In the genomic region with DNA sequence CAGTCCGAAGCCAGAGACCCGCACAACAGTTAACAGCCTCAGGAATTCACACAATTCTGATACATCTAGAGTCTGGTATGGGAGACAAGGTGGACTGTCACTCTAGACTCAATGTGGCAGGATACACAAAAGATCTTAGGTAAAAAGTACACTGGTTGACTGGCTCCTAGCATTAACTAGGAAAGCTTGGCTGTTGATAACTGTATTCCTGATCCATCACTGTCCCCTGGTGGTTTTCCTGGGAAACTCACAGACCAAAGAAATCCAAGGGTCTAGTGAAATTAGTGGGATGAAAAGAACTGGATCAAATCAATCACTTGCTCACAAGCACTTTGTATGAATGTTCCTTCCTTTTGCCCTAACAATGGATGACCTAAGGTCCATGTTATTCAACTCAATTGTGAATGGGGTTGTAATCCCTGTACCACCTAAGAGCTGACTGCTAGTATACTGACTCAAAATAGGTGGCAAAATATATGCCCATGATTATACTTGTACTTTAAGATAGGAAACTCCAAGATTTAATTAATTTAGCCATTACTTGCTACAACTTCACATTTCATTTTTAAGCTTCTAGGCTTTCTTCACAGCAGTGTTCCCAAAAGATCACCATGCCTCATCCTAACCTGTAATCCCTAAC, we compare ENCODE assay signal across 8 cellular contexts. TPM values are rescaled to one million over a fixed set of nuclear protein-coding genes. Genes with fewer than 3 reads are reported as not detected.
A peak's percentile ranks its signal among the peaks of the same experiment; 100 is the strongest.
DNase-seq lines count a peak whose midpoint lies in the region; ATAC-seq and TF ChIP-seq lines count a peak whose summit lies in the region.

No MANE protein-coding gene starts in this region.

- H3K9ac ChIP-seq in GM23248 (no peak overlapping the region), fibroblast of lung (ENCODE audit: insufficient read depth, low read length) (no peak overlapping the region)

- H3K4me1 ChIP-seq in GM23248 (ENCODE audit: insufficient read depth) (peaks cover 26% of the 10 kb centered on the region), fibroblast of lung (ENCODE audit: control insufficient read depth, extremely low read depth, insufficient read depth, low read length) (peaks cover 2% of the 10 kb centered on the region), gastrocnemius medialis (peaks cover 22 to 24% of the 10 kb centered on the region in 2 donors)

- peak in 1 of 2 donors; percentile 48 for ATAC-seq in gastrocnemius medialis
- ATAC-seq in activated CD4-positive, alpha-beta T cell treated with anti-CD3 and anti-CD28 coated beads for 36 hours: no peak

- no peak for TF ChIP-seq POLR2A in gastrocnemius medialis (IDR thresholded peaks at IDR 0.05)

- no peaks in the 10 kb centered on the region for H3K27me3 Mint-ChIP-seq in activated CD4-positive, alpha-beta T cell treated with anti-CD3 and anti-CD28 coated beads for 36 hours

- H3K27ac ChIP-seq in GM23248: no peak overlapping the region
- H3K27ac ChIP-seq in fibroblast of lung (ENCODE audit: insufficient read depth, low read length): no peak overlapping the region
- no peak overlapping the region for H3K27ac ChIP-seq in gastrocnemius medialis

- no peaks in the 10 kb centered on the region for H3K9me2 ChIP-seq in GM23248 (ENCODE audit: insufficient read depth)

- in situ Hi-C loops in GM23248 (cut with MboI): loop anchor here (5.0 kb wide), 1 partner anchor 112 kb away; no protein-coding TSS in a partner anchor
- in situ Hi-C loops in gastrocnemius medialis (cut with MboI; ENCODE audit: low sequenced_read_pairs in 4 of 4): loop anchor here in 1 of 4 donors (5.0 kb wide), 1 partner anchor 117 kb away; no protein-coding TSS in a partner anchor

- H3K36me3 ChIP-seq in GM23248 (ENCODE audit: low read depth): 0 out of 2 replicates have a peak, but pooled peaks cover 3% of the 10 kb centered on the region
- peaks cover 4% of the 10 kb centered on the region for H3K36me3 ChIP-seq in fibroblast of lung (ENCODE audit: control insufficient read depth, insufficient read depth, low read length)
- peaks cover 0 to 44% of the 10 kb centered on the region in 2 donors for H3K36me3 ChIP-seq in gastrocnemius medialis

- no peak overlapping the region for H3K4me2 ChIP-seq in GM23248 (ENCODE audit: unreplicated experiment)
- no peak overlapping the region for H3K4me2 ChIP-seq in fibroblast of lung (ENCODE audit: extremely low read depth, insufficient read depth, low read length)

- H3K4me1 Mint-ChIP-seq in activated CD4-positive, alpha-beta T cell treated with anti-CD3 and anti-CD28 coated beads for 36 hours: no peaks in the 10 kb centered on the region

- H3K9me3 Mint-ChIP-seq in activated CD4-positive, alpha-beta T cell treated with anti-CD3 and anti-CD28 coated beads for 36 hours (ENCODE audit: low read depth): no peaks in the 10 kb centered on the region

- intact Hi-C loops in gastrocnemius medialis (cut with DNase I; ENCODE audit: low total_unique reads): loop anchor here (2.0 kb wide), 1 partner anchor 116 kb away; no protein-coding TSS in a partner anchor
- intact Hi-C loops in activated CD4-positive, alpha-beta T cell treated with anti-CD3 and anti-CD28 coated beads for 36 hours (cut with DNase I, micrococcal nuclease): no loop called here

- no peak overlapping the region for H3K4me3 Mint-ChIP-seq in activated CD4-positive, alpha-beta T cell treated with anti-CD3 and anti-CD28 coated beads for 36 hours

- CTCF ChIA-PET in activated CD4-positive, alpha-beta T cell treated with anti-CD3 and anti-CD28 coated beads for 36 hours (lab: Charles Lee): interaction anchor here (0.5 to 0.9 kb wide), 2 partner anchors 11 to 1006 kb away, joined by 3 to 4 read pairs; no protein-coding TSS in a partner anchor

- H3K79me2 ChIP-seq in GM23248 (ENCODE audit: insufficient read depth) (no peaks in the 10 kb centered on the region), fibroblast of lung (ENCODE audit: control insufficient read depth, insufficient read depth, low read length) (no peaks in the 10 kb centered on the region)

- POLR2A ChIA-PET in activated CD4-positive, alpha-beta T cell treated with anti-CD3 and anti-CD28 coated beads for 36 hours (lab: Charles Lee): no interaction called here

- no peak overlapping the region for H2AFZ ChIP-seq in GM23248
- no peak overlapping the region for H2AFZ ChIP-seq in fibroblast of lung (ENCODE audit: low read length)

- H3K27me3 ChIP-seq in GM23248 (replicated peaks; ENCODE audit: insufficient read depth): no peaks in the 10 kb centered on the region
- H3K27me3 ChIP-seq in fibroblast of lung (ENCODE audit: control insufficient read depth, insufficient read depth, low read length): no peaks in the 10 kb centered on the region
- no peaks in the 10 kb centered on the region for H3K27me3 ChIP-seq in gastrocnemius medialis

- no peak overlapping the region for H3K27ac Mint-ChIP-seq in activated CD4-positive, alpha-beta T cell treated with anti-CD3 and anti-CD28 coated beads for 36 hours

- H3K9me3 ChIP-seq in GM23248 (ENCODE audit: low read depth) (no peaks in the 10 kb centered on the region), fibroblast of lung (ENCODE audit: control insufficient read depth, insufficient read depth, low read depth, low read length) (no peaks in the 10 kb centered on the region), gastrocnemius medialis (no peaks in the 10 kb centered on the region)

- DNase-seq in GM23248 (peak; percentile 56), NCI-H82 treated with DMSO at 0.1 percent for 48 hours (lab: John Stamatoyannopoulos, UW; ENCODE audit: unreplicated experiment) (peak; percentile 52), fibroblast of lung (ENCODE audit: low read depth in 2 of 2) (peak in 1 of 2 donors; percentile 40), gastrocnemius medialis (no peak), NCI-H128 (lab: John Stamatoyannopoulos, UW; ENCODE audit: unreplicated experiment) (no peak), GF-D8 (lab: John Stamatoyannopoulos, UW) (no peak), HK-2 (ENCODE audit: unreplicated experiment) (no peak)
- no peak for DNase-seq in activated CD4-positive, alpha-beta T cell treated with anti-CD3 and anti-CD28 coated beads for 36 hours

- H3F3A ChIP-seq in GM23248 (ENCODE audit: insufficient read depth): peaks cover 29% of the 10 kb centered on the region

- TF ChIP-seq CTCF in fibroblast of lung (conservative IDR thresholded peaks at IDR 0.05 in 1 of 2, IDR thresholded peaks at IDR 0.05 in 1 of 2; ENCODE audit: low read depth in 1 of 2, low read length in 2 of 2): peak; percentile 61 to 71
- peak; percentile 30 to 69 (median 61) for TF ChIP-seq CTCF in gastrocnemius medialis (IDR thresholded peaks at IDR 0.05 in 4 of 5, conservative IDR thresholded peaks at IDR 0.05 in 1 of 5)

- 100% methylated on average over 2 of the region's 2 CpGs for WGBS in GM23248 (ENCODE audit: low coverage in 1 of 2, low lambda C conversion rate in 2 of 2, missing lambda C conversion rate in 2 of 2), 2 experiments

- peaks cover 19% of the 10 kb centered on the region for H3K36me3 Mint-ChIP-seq in activated CD4-positive, alpha-beta T cell treated with anti-CD3 and anti-CD28 coated beads for 36 hours (ENCODE audit: low read depth)

- no peak overlapping the region for H3K4me3 ChIP-seq in GM23248
- H3K4me3 ChIP-seq in fibroblast of lung (replicated peaks in 1 of 4; ENCODE audit: control extremely low read depth in 1 of 4, insufficient read depth in 1 of 4, low read depth in 3 of 4, low read length in 4 of 4): no peak overlapping the region
- H3K4me3 ChIP-seq in gastrocnemius medialis: no peak overlapping the region

- H4K20me1 ChIP-seq in GM23248 (ENCODE audit: insufficient read depth) (no peaks in the 10 kb centered on the region), fibroblast of lung (ENCODE audit: control insufficient read depth, extremely low read depth, insufficient read depth, low read length) (no peaks in the 10 kb centered on the region)

RNA-seq across cellular contexts. Expression of a gene that starts 14.0 kb away (rescaled TPM):
- 105 and 156 TPM in 2 replicates for total RNA-seq in GM23248 (2014; rRNA removed; shearing (Covaris generic))
- polyA plus RNA-seq in GM23248 (2016; fragmentation: Nextera tagmentation; extraction: Ambion mirVana): 95.2 and 103 TPM in 2 replicates
- total RNA-seq in fibroblast of lung: 238 and 363 TPM in 2 replicates
- 275 and 299 TPM in 2 replicates for polyA plus RNA-seq in fibroblast of lung
- 511 and 584 TPM in 2 replicates for polyA plus RNA-seq in fibroblast of lung (2012)
- polyA minus RNA-seq in fibroblast of lung (ENCODE audit: low replicate concordance): 369 and 443 TPM in 2 replicates
- 100 to 1,000 TPM in 1 of 4 donors, 10 to 100 TPM in 3; 75.9 to 176 (median 92.9) TPM for total RNA-seq in gastrocnemius medialis
- 10 to 100 TPM; 27.3 to 56.9 TPM for total RNA-seq in activated CD4-positive, alpha-beta T cell treated with anti-CD3 and anti-CD28 coated beads for 36 hours

RNA-seq across cellular contexts. Expression of a gene that starts 14.4 kb away (rescaled TPM):
- total RNA-seq in GM23248 (2014; rRNA removed; shearing (Covaris generic)): 12.3 and 22.9 TPM in 2 replicates
- polyA plus RNA-seq in GM23248 (2016; fragmentation: Nextera tagmentation; extraction: Ambion mirVana) (58.7 and 60.0 TPM in 2 replicates), fibroblast of lung (32.1 and 35.5 TPM in 2 replicates)
- total RNA-seq in fibroblast of lung (11.7 and 17.7 TPM in 2 replicates), gastrocnemius medialis (10 to 100 TPM in 3 of 4 donors, 1 to 10 TPM in 1; 9.9 to 11.6 (median 11.4) TPM)
- polyA plus RNA-seq in fibroblast of lung (2012): 16.6 and 24.9 TPM in 2 replicates
- polyA minus RNA-seq in fibroblast of lung (ENCODE audit: low replicate concordance): 1.7 and 3.4 TPM in 2 replicates
- 10 to 100 TPM; 29.5 to 35.9 TPM for total RNA-seq in activated CD4-positive, alpha-beta T cell treated with anti-CD3 and anti-CD28 coated beads for 36 hours

RNA-seq across cellular contexts. Expression of a gene that starts 53.1 kb away (rescaled TPM):
- not detected in 2 replicates for total RNA-seq in GM23248 (2014; rRNA removed; shearing (Covaris generic))
- polyA plus RNA-seq in GM23248 (2016; fragmentation: Nextera tagmentation; extraction: Ambion mirVana) (not detected in 2 replicates), fibroblast of lung (not detected in 2 replicates)
- total RNA-seq in fibroblast of lung (not detected in 2 replicates), gastrocnemius medialis (not detected)
- not detected in 2 replicates for polyA plus RNA-seq in fibroblast of lung (2012)
- not detected in 2 replicates for polyA minus RNA-seq in fibroblast of lung (ENCODE audit: low replicate concordance)
- not detected for total RNA-seq in activated CD4-positive, alpha-beta T cell treated with anti-CD3 and anti-CD28 coated beads for 36 hours

Comparison
In these comparisons a context has a peak if more than half of its experiments do, and no peak if none do; other contexts are left out.
1. DNase-seq: peak in GM23248 (single experiment) and NCI-H82 treated with DMSO at 0.1 percent for 48 hours (single experiment); none in gastrocnemius medialis (0 of 2), activated CD4-positive, alpha-beta T cell treated with anti-CD3 and anti-CD28 coated beads for 36 hours (single experiment), NCI-H128 (single experiment), GF-D8 (single experiment) and HK-2 (single experiment).